In the genomic region with DNA sequence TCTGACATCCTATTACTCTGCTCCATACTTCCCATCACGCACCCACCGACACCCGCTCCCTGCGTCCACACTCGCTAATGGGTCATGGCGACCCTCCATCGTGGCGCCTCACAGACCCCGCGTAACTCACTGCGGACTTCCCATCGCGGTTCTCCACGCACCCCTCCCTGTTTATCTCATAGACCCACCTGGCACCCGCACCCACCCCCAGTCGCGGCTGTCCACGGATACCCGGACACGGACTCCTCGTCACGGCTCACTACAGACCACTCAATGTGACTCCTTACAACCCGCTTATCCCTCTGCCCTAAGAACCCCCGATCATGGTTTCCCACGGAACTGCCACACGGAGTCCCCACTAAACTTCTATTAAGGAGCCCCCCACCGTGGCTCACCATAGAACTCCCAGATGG, we compare ENCODE assay signal across 1 cellular context.
TF ChIP-seq lines count a peak whose summit lies in the region.

No MANE protein-coding gene starts in this region.

TF ChIP-seq in IMR-90, 13 proteins besides CTCF, POLR2A, EP300 and RAD21:
- TF ChIP-seq RFX5 (IDR thresholded peaks at IDR 0.05; ENCODE audit: low read depth, low read length) (no peak), SMC3 (IDR thresholded peaks at IDR 0.05; ENCODE audit: low read depth, low read length) (no peak), BHLHE40 (IDR thresholded peaks at IDR 0.05; ENCODE audit: low read depth, low read length) (no peak), CEBPB (IDR thresholded peaks at IDR 0.05; ENCODE audit: low read depth, low read length) (no peak), FOS (IDR thresholded peaks at IDR 0.05; ENCODE audit: low read depth, low read length) (no peak), MAFK (IDR thresholded peaks at IDR 0.05; ENCODE audit: low read depth, low read length) (no peak), RCOR1 (IDR thresholded peaks at IDR 0.05; ENCODE audit: insufficient replicate concordance, low read length) (no peak), MXI1 (IDR thresholded peaks at IDR 0.05; ENCODE audit: borderline replicate concordance, low read depth, low read length) (no peak), MAZ (IDR thresholded peaks at IDR 0.05; ENCODE audit: borderline replicate concordance, low read depth, low read length) (no peak), NFE2L2 (IDR thresholded peaks at IDR 0.05; ENCODE audit: low read depth, low read length) (no peak), CHD1 (IDR thresholded peaks at IDR 0.05; ENCODE audit: low read depth, low read length) (no peak)
- TF ChIP-seq, protein P1, sequence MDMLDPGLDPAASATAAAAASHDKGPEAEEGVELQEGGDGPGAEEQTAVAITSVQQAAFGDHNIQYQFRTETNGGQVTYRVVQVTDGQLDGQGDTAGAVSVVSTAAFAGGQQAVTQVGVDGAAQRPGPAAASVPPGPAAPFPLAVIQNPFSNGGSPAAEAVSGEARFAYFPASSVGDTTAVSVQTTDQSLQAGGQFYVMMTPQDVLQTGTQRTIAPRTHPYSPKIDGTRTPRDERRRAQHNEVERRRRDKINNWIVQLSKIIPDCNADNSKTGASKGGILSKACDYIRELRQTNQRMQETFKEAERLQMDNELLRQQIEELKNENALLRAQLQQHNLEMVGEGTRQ (IDR thresholded peaks at IDR 0.05; ENCODE audit: low read depth, low read length) = no peak
- TF ChIP-seq, protein P2, sequence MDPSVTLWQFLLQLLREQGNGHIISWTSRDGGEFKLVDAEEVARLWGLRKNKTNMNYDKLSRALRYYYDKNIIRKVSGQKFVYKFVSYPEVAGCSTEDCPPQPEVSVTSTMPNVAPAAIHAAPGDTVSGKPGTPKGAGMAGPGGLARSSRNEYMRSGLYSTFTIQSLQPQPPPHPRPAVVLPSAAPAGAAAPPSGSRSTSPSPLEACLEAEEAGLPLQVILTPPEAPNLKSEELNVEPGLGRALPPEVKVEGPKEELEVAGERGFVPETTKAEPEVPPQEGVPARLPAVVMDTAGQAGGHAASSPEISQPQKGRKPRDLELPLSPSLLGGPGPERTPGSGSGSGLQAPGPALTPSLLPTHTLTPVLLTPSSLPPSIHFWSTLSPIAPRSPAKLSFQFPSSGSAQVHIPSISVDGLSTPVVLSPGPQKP (IDR thresholded peaks at IDR 0.05; ENCODE audit: borderline replicate concordance, low read depth, low read length) = no peak
